In the genomic region with DNA sequence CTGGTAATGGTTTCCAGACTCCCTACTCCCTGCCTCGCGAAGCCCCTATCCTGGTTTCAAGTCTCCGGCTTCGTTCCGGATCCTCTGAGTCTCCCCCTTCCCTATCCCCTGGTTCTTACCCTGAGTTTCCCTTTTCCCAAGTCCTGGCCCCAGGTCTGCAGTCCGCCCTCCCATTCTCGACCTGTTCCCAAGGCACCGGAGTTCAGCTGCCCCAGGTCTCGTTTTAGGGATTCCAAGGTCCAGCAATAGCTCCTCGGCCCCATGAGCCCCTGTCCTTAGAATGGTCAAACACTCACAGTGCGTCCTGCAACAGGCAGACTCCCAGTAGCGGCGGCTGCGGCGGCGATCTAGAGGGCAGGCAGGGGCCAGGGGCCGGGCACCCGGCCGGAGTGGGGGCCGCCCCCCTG, we compare ENCODE assay signal across 8 cellular contexts. TPM values are rescaled to one million over a fixed set of nuclear protein-coding genes. Genes with fewer than 3 reads are reported as not detected.
DNase-seq lines count a peak whose midpoint lies in the region; ATAC-seq and TF ChIP-seq lines count a peak whose summit lies in the region.

No MANE protein-coding gene starts in this region.

- H3K36me3 ChIP-seq in BJ (ENCODE audit: control insufficient read depth, insufficient read depth, low read length), result no peaks in the 10 kb centered on the region

- TF ChIP-seq RAD21 in Ishikawa (IDR thresholded peaks at IDR 0.05; ENCODE audit: low read depth), result no peak

- H3K4me3 Mint-ChIP-seq in endothelial cell (ENCODE audit: unreplicated experiment) (peak overlapping the region; percentile 87), nephron (peak overlapping the region; percentile 83 to 90 (median 87))

- TF ChIP-seq CTCF in BJ (IDR thresholded peaks at IDR 0.05; ENCODE audit: insufficient read depth, low read depth, low read length) (no peak), endothelial cell (IDR thresholded peaks at IDR 0.05; ENCODE audit: unreplicated experiment) (no peak), nephron (IDR thresholded peaks at IDR 0.05; ENCODE audit: unreplicated experiment in 3 of 3) (no peak)

- H3K9me3 Mint-ChIP-seq in endothelial cell (ENCODE audit: unreplicated experiment) (no peaks in the 10 kb centered on the region), nephron (no peaks in the 10 kb centered on the region)

- peak overlapping the region; percentile 64 for H3K4me3 ChIP-seq in BJ (ENCODE audit: low read depth, low read length)

- peaks cover 25% of the 10 kb centered on the region for H3K4me1 Mint-ChIP-seq in endothelial cell (ENCODE audit: unreplicated experiment)
- peaks cover 48% of the 10 kb centered on the region for H3K4me1 Mint-ChIP-seq in nephron

- ATAC-seq in GM19467 (IDR thresholded peaks at IDR 0.05; ENCODE audit: unreplicated experiment) (no peak), HG02678 (IDR thresholded peaks at IDR 0.05; ENCODE audit: unreplicated experiment) (no peak)

- CTCF ChIA-PET in BJ (lab: Yijun Ruan, JAX), result interaction anchor here (0.7 to 17.7 kb wide), 6 partner anchors 9 to 158 kb away, joined by 3 to 658 read pairs (median 14); no protein-coding TSS in a partner anchor

- POLR2A ChIA-PET in BJ (lab: Charles Lee), result no interaction called here

- peaks cover 24% of the 10 kb centered on the region for H3K27me3 ChIP-seq in BJ (ENCODE audit: control insufficient read depth, insufficient read depth, low read length)

- H3K36me3 Mint-ChIP-seq in endothelial cell (ENCODE audit: low read depth, unreplicated experiment), result peaks cover 4% of the 10 kb centered on the region
- H3K36me3 Mint-ChIP-seq in nephron (ENCODE audit: low read depth), result no peaks in the 10 kb centered on the region

- H3K27me3 Mint-ChIP-seq in endothelial cell (ENCODE audit: unreplicated experiment), result peaks cover 23% of the 10 kb centered on the region
- H3K27me3 Mint-ChIP-seq in nephron (ENCODE audit: low read depth), result peaks cover 52% of the 10 kb centered on the region

- no peak for TF ChIP-seq EP300 in Ishikawa (IDR thresholded peaks at IDR 0.05; ENCODE audit: borderline replicate concordance)

- no peak for DNase-seq in BJ (ENCODE audit: low read depth)
- peak; percentile 16 for DNase-seq in endothelial cell (ENCODE audit: low spot score)
- no peak for DNase-seq in NOMO-1 treated with DMSO at 0.1 percent for 48 hours (lab: John Stamatoyannopoulos, UW; ENCODE audit: unreplicated experiment)
- no peak for DNase-seq in AG20443 (ENCODE audit: low spot score)

- H3K27ac Mint-ChIP-seq in endothelial cell (ENCODE audit: unreplicated experiment) (no peak overlapping the region), nephron (peak overlapping the region in 1 of 3 experiments; percentile 53)

TF ChIP-seq in Ishikawa, 13 proteins besides CTCF, POLR2A, EP300 and RAD21:
- 0 out of 2 replicates have a peak, but pooled peaks have one; percentile 5 for TF ChIP-seq YY1 (IDR thresholded peaks at IDR 0.05; ENCODE audit: low read depth)
- TF ChIP-seq REST (IDR thresholded peaks at IDR 0.05; ENCODE audit: low read depth), result no peak
TF ChIP-seq in Ishikawa: peak in this region for 1.

RNA-seq across cellular contexts. Expression of gene PITX3, which starts 0.3 kb away (rescaled TPM):
- polyA plus RNA-seq in BJ (2011; rRNA removed), result not detected in 2 replicates
- polyA minus RNA-seq in BJ (2011; rRNA and poly(A)+ RNA removed), result not detected in 2 replicates
- total RNA-seq in endothelial cell (ENCODE audit: unreplicated experiment), result not detected

RNA-seq across cellular contexts. Expression of gene GBF1, which starts 4.3 kb away (rescaled TPM):
- 19.0 and 28.4 TPM in 2 replicates for polyA plus RNA-seq in BJ (2011; rRNA removed)
- polyA minus RNA-seq in BJ (2011; rRNA and poly(A)+ RNA removed), result 54.6 and 65.0 TPM in 2 replicates
- total RNA-seq in endothelial cell (ENCODE audit: unreplicated experiment), result 45.1 TPM

RNA-seq across cellular contexts. Expression of gene ELOVL3, which starts 14.9 kb away (rescaled TPM):
- polyA plus RNA-seq in BJ (2011; rRNA removed), result 0.34 and 0.43 TPM in 2 replicates
- polyA minus RNA-seq in BJ (2011; rRNA and poly(A)+ RNA removed), result 0.38 TPM in 1 of 2 replicates, not detected in the other
- not detected for total RNA-seq in endothelial cell (ENCODE audit: unreplicated experiment)
